12 cellular contexts compared by ENCODE assay signal in genomic region chr2:121334581-121335293, GRCh38. TPM values are rescaled to one million over a fixed set of nuclear protein-coding genes. Genes with fewer than 3 reads are reported as not detected.
DNase-seq lines count a peak whose midpoint lies in the region; ATAC-seq and TF ChIP-seq lines count a peak whose summit lies in the region.
"Had no signal": no experiment of that assay in that cellular context is flagged by ENCODE, and none has a peak within 500 bp of the region (broad histone marks: within the 10 kb centered on the region; RNA-seq: fewer than 3 reads in every experiment).

No MANE protein-coding gene starts in this region.

- ATAC-seq in HG03103 (IDR thresholded peaks at IDR 0.05; ENCODE audit: low read depth, unreplicated experiment) = peak; percentile 3
- ATAC-seq in GM21447 (IDR thresholded peaks at IDR 0.05; ENCODE audit: unreplicated experiment) = no peak

- no peaks in the 10 kb centered on the region for H3K9me3 ChIP-seq in spleen
- H3K9me3 ChIP-seq: tibial nerve had no signal

- intact Hi-C loops in spleen (cut with DNase I; ENCODE audit: low total_unique reads) = no loop called here

- H3K4me3 ChIP-seq in spleen = no peak overlapping the region
- H3K4me3 ChIP-seq: tibial nerve had no signal

- H3K36me3 ChIP-seq in spleen = peaks cover 0 to 31% (median 14%) of the 10 kb centered on the region in 6 donors

- DNase-seq in activated effector memory CD4-positive, alpha-beta T cell treated with anti-CD3 and anti-CD28 coated beads, Interleukin-2, amount 50 U/mL, for 16 hours = peak; percentile 55
- DNase-seq in activated effector memory CD4-positive, alpha-beta T cell treated with Interleukin-2 at 50 U/mL for 16 hours = no peak
- DNase-seq in iPS-NIHi11 (ENCODE audit: low spot score) = peak; percentile 52
- peak; percentile 65 for DNase-seq in spleen
- no peak for DNase-seq in SW 1271 (lab: John Stamatoyannopoulos, UW)
- DNase-seq in middle frontal gyrus (ENCODE audit: extremely low spot score, low spot score) = no peak
- DNase-seq: activated CD4-positive, alpha-beta T cell treated with anti-CD3 and anti-CD28 coated beads for 1 hour; activated gamma-delta T cell treated with Interleukin-2 at 50 U/mL for 16 hours; stimulated activated CD4-positive, alpha-beta T cell treated with anti-CD3 and anti-CD28 coated beads, Interleukin-12 subunit alpha, Interleukin-12 subunit beta, amount 100 ng/mL, for 4 hours had no signal

- H3K27me3 ChIP-seq in spleen (replicated peaks in 1 of 7) = no peaks in the 10 kb centered on the region
- H3K27me3 ChIP-seq: tibial nerve had no signal

- no peak for TF ChIP-seq CTCF in spleen (IDR thresholded peaks at IDR 0.05 in 8 of 11, conservative IDR thresholded peaks at IDR 0.05 in 3 of 11)

- H3K4me1 ChIP-seq in spleen = no peaks in the 10 kb centered on the region
- H3K4me1 ChIP-seq: tibial nerve had no signal

- no peak overlapping the region for H3K27ac ChIP-seq in spleen
- H3K27ac ChIP-seq: tibial nerve had no signal

- no peak for TF ChIP-seq POLR2A in spleen (IDR thresholded peaks at IDR 0.05)

- WGBS in spleen, 5 donors = 84 to 92% (median 89%) methylated on average over 14 of the region's 14 CpGs

RNA-seq across cellular contexts. Expression of gene TFCP2L1, which starts 49.7 kb away (rescaled TPM):
- total RNA-seq in spleen = 1 to 10 TPM; 2.4 to 8.9 (median 5.2) TPM
- polyA plus RNA-seq in spleen = 1 to 10 TPM in 1 of 3 donors, under 1 TPM in 2; 0.15 to 1.8 (median 0.39) TPM

Comparison
In these comparisons a context has a peak if more than half of its experiments do, and no peak if none do; other contexts are left out.
1. DNase-seq: peak in activated effector memory CD4-positive, alpha-beta T cell treated with anti-CD3 and anti-CD28 coated beads, Interleukin-2, amount 50 U/mL, for 16 hours (single experiment), iPS-NIHi11 (single experiment) and spleen (single experiment); none in activated effector memory CD4-positive, alpha-beta T cell treated with Interleukin-2 at 50 U/mL for 16 hours (single experiment), SW 1271 (0 of 2) and middle frontal gyrus (single experiment).